11 cellular contexts compared by ENCODE assay signal in genomic region chr22:24177456-24177855, GRCh38.
"Had no signal": no experiment of that assay in that cellular context is flagged by ENCODE, and none has a peak within 500 bp of the region (broad histone marks: within the 10 kb centered on the region; RNA-seq: fewer than 3 reads in every experiment).

No MANE protein-coding gene starts in this region.

- DNase-seq: activated CD4-positive, CD25-positive, alpha-beta regulatory T cell treated with anti-CD3 and anti-CD28 coated beads, Interleukin-2, amount 50 U/mL, for 72 hours; activated naive CD4-positive, alpha-beta T cell treated with anti-CD3 and anti-CD28 coated beads for 36 hours; cortex of kidney; effector memory CD4-positive, alpha-beta T cell; foreskin melanocyte; head of caudate nucleus; naive thymus-derived CD4-positive, alpha-beta T cell; upper lobe of right lung had no signal

- H3K27me3 Mint-ChIP-seq: naive thymus-derived CD4-positive, alpha-beta T cell; stimulated activated memory B cell treated with anti-CD40 and anti-IgM and Interleukin-4, amounts not matched to agents 10 μg/mL and 1 μg/mL and 100 μg/mL, for 72 hours had no signal

- H3K9me3 Mint-ChIP-seq: activated naive CD4-positive, alpha-beta T cell treated with anti-CD3 and anti-CD28 coated beads for 36 hours; activated T-helper 2 cell treated with anti-CD3 and anti-CD28 coated beads, Interferon-gamma antibody, Interleukin-2, Interleukin-4, amounts not matched to agents 10 μg/mL and 5 μg/mL and 100 μg/mL, durations not matched to agents 14 hours and 24 hours and 36 hours; naive thymus-derived CD4-positive, alpha-beta T cell; stimulated activated memory B cell treated with anti-CD40 and anti-IgM and Interleukin-4, amounts not matched to agents 10 μg/mL and 1 μg/mL and 100 μg/mL, for 72 hours had no signal

- H3K4me3 Mint-ChIP-seq: activated naive CD4-positive, alpha-beta T cell treated with anti-CD3 and anti-CD28 coated beads for 36 hours; naive thymus-derived CD4-positive, alpha-beta T cell; stimulated activated memory B cell treated with anti-CD40 and anti-IgM and Interleukin-4, amounts not matched to agents 10 μg/mL and 1 μg/mL and 100 μg/mL, for 72 hours had no signal

- H3K27ac Mint-ChIP-seq: activated naive CD4-positive, alpha-beta T cell treated with anti-CD3 and anti-CD28 coated beads for 36 hours; activated T-helper 2 cell treated with anti-CD3 and anti-CD28 coated beads, Interferon-gamma antibody, Interleukin-2, Interleukin-4, amounts not matched to agents 10 μg/mL and 5 μg/mL and 100 μg/mL, durations not matched to agents 14 hours and 24 hours and 36 hours; naive thymus-derived CD4-positive, alpha-beta T cell; stimulated activated memory B cell treated with anti-CD40 and anti-IgM and Interleukin-4, amounts not matched to agents 10 μg/mL and 1 μg/mL and 100 μg/mL, for 72 hours had no signal

- H3K27ac ChIP-seq: pancreas, upper lobe of right lung had no signal

- H3K4me3 ChIP-seq: pancreas, upper lobe of right lung had no signal

- H3K9me3 ChIP-seq: pancreas, upper lobe of right lung had no signal

- H3K27me3 ChIP-seq: pancreas, upper lobe of right lung had no signal

- H3K4me1 ChIP-seq: pancreas had no signal
